Comparison of ENCODE assay signal across 34 cellular contexts in the genomic region with DNA sequence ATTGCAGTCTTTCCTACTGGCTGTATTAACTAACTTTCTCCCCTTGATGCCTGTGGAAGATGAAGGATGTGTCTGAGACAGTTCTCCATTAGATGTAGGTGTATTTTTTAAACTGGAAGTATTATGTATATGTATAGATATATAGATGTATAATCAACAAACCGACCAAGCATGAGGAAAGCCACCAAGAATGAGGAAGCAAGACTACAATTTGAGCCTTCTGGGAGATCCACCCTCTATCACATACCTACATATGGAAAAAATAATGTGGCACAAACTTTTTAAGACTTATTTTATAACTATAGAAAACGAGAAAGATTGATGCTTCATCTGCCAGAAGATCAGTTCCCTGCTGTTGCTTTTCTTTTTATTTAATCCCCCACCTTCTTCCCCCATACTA.
"Had no signal": no experiment of that assay in that cellular context is flagged by ENCODE, and none has a peak within 500 bp of the region (broad histone marks: within the 10 kb centered on the region; RNA-seq: fewer than 3 reads in every experiment).

No MANE protein-coding gene starts in this region.

- H3K36me3 Mint-ChIP-seq: activated naive CD4-positive, alpha-beta T cell treated with anti-CD3 and anti-CD28 coated beads, Interleukin-2, amount 10 ng/mL, durations not matched to agents 7 days and 5 days; activated naive CD8-positive, alpha-beta T cell had no signal

- DNase-seq: activated CD4-positive, alpha-beta memory T cell treated with anti-CD3 and anti-CD28 coated beads, Interleukin-2, amount 10 ng/mL, durations not matched to agents 7 days and 5 days; activated CD4-positive, alpha-beta T cell treated with anti-CD3 and anti-CD28 coated beads for 1 hour; activated CD4-positive, alpha-beta T cell treated with anti-CD3 and anti-CD28 coated beads for 48 hours; activated CD4-positive, CD25-positive, alpha-beta regulatory T cell; activated CD8-positive, alpha-beta memory T cell treated with anti-CD3 and anti-CD28 coated beads for 24 hours; activated gamma-delta T cell treated with Interleukin-2 at 50 U/mL for 16 hours; activated naive CD4-positive, alpha-beta T cell treated with anti-CD3 and anti-CD28 coated beads, Interleukin-2, amount 10 ng/mL, durations not matched to agents 7 days and 5 days; activated naive CD8-positive, alpha-beta T cell treated with anti-CD3 and anti-CD28 coated beads, Interleukin-2, amount 50 U/mL, for 24 hours; activated T-cell treated with anti-CD3 and anti-CD28 coated beads, Interleukin-2, amount 50 U/mL, for 24 hours; amniotic stem cell; aorta; caudate nucleus; cerebellar nuclear complex; Kasumi-1; KG1; NCI-H1048; NCI-H1105 treated with DMSO at 0.1 percent for 48 hours; NCI-H1436 treated with DMSO at 0.1 percent for 48 hours; NCI-H1694 treated with DMSO at 0.1 percent for 48 hours; NCI-H2029; NCI-H345; NCI-H524 treated with DMSO at 0.1 percent for 48 hours; PC-3; Peyer's patch; RPMI8226; SHP77 treated with DMSO at 0.1 percent for 48 hours; SK-N-SH; T-helper 17 cell had no signal

- H3K4me3 Mint-ChIP-seq: activated CD4-positive, alpha-beta memory T cell treated with anti-CD3 and anti-CD28 coated beads, Interleukin-2, amount 10 ng/mL, durations not matched to agents 7 days and 5 days; activated naive CD4-positive, alpha-beta T cell treated with anti-CD3 and anti-CD28 coated beads, Interleukin-2, amount 10 ng/mL, durations not matched to agents 7 days and 5 days; activated naive CD8-positive, alpha-beta T cell; activated naive CD8-positive, alpha-beta T cell treated with anti-CD3 and anti-CD28 coated beads, Interleukin-2, amount 50 U/mL, for 24 hours; activated T-cell treated with anti-CD3 and anti-CD28 coated beads, Interleukin-2, amount 50 U/mL, for 24 hours; T-helper 17 cell had no signal

- H3K27me3 Mint-ChIP-seq: activated CD4-positive, alpha-beta memory T cell treated with anti-CD3 and anti-CD28 coated beads, Interleukin-2, amount 10 ng/mL, durations not matched to agents 7 days and 5 days; activated naive CD4-positive, alpha-beta T cell treated with anti-CD3 and anti-CD28 coated beads, Interleukin-2, amount 10 ng/mL, durations not matched to agents 7 days and 5 days; activated naive CD8-positive, alpha-beta T cell; activated naive CD8-positive, alpha-beta T cell treated with anti-CD3 and anti-CD28 coated beads, Interleukin-2, amount 50 U/mL, for 24 hours; activated T-cell treated with anti-CD3 and anti-CD28 coated beads, Interleukin-2, amount 50 U/mL, for 24 hours had no signal

- H3K27ac Mint-ChIP-seq: activated CD4-positive, alpha-beta memory T cell treated with anti-CD3 and anti-CD28 coated beads, Interleukin-2, amount 10 ng/mL, durations not matched to agents 7 days and 5 days; activated naive CD4-positive, alpha-beta T cell treated with anti-CD3 and anti-CD28 coated beads, Interleukin-2, amount 10 ng/mL, durations not matched to agents 7 days and 5 days; activated naive CD8-positive, alpha-beta T cell; activated naive CD8-positive, alpha-beta T cell treated with anti-CD3 and anti-CD28 coated beads, Interleukin-2, amount 50 U/mL, for 24 hours; activated T-cell treated with anti-CD3 and anti-CD28 coated beads, Interleukin-2, amount 50 U/mL, for 24 hours; activated T-helper 2 cell treated with anti-CD3 and anti-CD28 coated beads, Interferon-gamma antibody, Interleukin-2, Interleukin-4, amounts not matched to agents 10 μg/mL and 5 μg/mL and 100 μg/mL, durations not matched to agents 14 hours and 24 hours and 36 hours; T-helper 17 cell had no signal

- H3K9me2 ChIP-seq: SK-N-SH had no signal

- H3K4me2 ChIP-seq: SK-N-SH had no signal

- H3K9me3 Mint-ChIP-seq: activated CD4-positive, alpha-beta memory T cell treated with anti-CD3 and anti-CD28 coated beads, Interleukin-2, amount 10 ng/mL, durations not matched to agents 7 days and 5 days; activated T-cell treated with anti-CD3 and anti-CD28 coated beads, Interleukin-2, amount 50 U/mL, for 24 hours; activated T-helper 2 cell treated with anti-CD3 and anti-CD28 coated beads, Interferon-gamma antibody, Interleukin-2, Interleukin-4, amounts not matched to agents 10 μg/mL and 5 μg/mL and 100 μg/mL, durations not matched to agents 14 hours and 24 hours and 36 hours had no signal

- H3K4me3 ChIP-seq: breast epithelium, MG63, Peyer's patch, SJSA1 had no signal

- H3K9me3 ChIP-seq: breast epithelium, MG63, Peyer's patch, SJSA1, SK-N-SH had no signal

- H3K27me3 ChIP-seq: breast epithelium, MG63, Peyer's patch, SJSA1 had no signal

- H3K9ac ChIP-seq: SK-N-SH had no signal

- H3K4me1 Mint-ChIP-seq: activated CD4-positive, alpha-beta memory T cell treated with anti-CD3 and anti-CD28 coated beads, Interleukin-2, amount 10 ng/mL, durations not matched to agents 7 days and 5 days; activated naive CD4-positive, alpha-beta T cell treated with anti-CD3 and anti-CD28 coated beads, Interleukin-2, amount 10 ng/mL, durations not matched to agents 7 days and 5 days; activated naive CD8-positive, alpha-beta T cell treated with anti-CD3 and anti-CD28 coated beads, Interleukin-2, amount 50 U/mL, for 24 hours; T-helper 17 cell had no signal

- H3K36me3 ChIP-seq: breast epithelium, MG63, Peyer's patch, SJSA1 had no signal

- H3K27ac ChIP-seq: breast epithelium, Peyer's patch, SJSA1, VCaP had no signal

- H3K4me1 ChIP-seq: breast epithelium, Peyer's patch, SJSA1 had no signal
